ENCODE assay signal across 1 cellular context in the genomic region with DNA sequence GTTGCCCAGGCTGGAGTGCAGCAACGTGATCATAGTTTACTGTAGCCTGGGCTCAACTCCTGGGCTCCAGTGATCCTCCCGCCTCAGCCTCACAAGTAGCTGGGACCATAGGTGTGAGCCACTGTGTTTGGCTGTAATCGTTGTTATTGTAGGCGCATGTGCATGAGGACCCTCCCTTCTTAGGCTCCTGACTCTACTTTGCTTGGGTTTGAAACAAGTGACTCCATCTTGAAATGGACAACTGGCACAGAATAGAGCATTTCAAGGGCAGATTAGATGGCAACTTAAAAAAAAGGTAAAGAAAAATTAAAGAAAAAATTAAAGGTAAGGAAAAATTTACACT.
TF ChIP-seq lines count a peak whose summit lies in the region.

No MANE protein-coding gene starts in this region.

TF ChIP-seq in K562, 482 proteins besides CTCF, POLR2A, EP300 and RAD21 (continued from another document and continues in another):
- TF ChIP-seq, protein P1, sequence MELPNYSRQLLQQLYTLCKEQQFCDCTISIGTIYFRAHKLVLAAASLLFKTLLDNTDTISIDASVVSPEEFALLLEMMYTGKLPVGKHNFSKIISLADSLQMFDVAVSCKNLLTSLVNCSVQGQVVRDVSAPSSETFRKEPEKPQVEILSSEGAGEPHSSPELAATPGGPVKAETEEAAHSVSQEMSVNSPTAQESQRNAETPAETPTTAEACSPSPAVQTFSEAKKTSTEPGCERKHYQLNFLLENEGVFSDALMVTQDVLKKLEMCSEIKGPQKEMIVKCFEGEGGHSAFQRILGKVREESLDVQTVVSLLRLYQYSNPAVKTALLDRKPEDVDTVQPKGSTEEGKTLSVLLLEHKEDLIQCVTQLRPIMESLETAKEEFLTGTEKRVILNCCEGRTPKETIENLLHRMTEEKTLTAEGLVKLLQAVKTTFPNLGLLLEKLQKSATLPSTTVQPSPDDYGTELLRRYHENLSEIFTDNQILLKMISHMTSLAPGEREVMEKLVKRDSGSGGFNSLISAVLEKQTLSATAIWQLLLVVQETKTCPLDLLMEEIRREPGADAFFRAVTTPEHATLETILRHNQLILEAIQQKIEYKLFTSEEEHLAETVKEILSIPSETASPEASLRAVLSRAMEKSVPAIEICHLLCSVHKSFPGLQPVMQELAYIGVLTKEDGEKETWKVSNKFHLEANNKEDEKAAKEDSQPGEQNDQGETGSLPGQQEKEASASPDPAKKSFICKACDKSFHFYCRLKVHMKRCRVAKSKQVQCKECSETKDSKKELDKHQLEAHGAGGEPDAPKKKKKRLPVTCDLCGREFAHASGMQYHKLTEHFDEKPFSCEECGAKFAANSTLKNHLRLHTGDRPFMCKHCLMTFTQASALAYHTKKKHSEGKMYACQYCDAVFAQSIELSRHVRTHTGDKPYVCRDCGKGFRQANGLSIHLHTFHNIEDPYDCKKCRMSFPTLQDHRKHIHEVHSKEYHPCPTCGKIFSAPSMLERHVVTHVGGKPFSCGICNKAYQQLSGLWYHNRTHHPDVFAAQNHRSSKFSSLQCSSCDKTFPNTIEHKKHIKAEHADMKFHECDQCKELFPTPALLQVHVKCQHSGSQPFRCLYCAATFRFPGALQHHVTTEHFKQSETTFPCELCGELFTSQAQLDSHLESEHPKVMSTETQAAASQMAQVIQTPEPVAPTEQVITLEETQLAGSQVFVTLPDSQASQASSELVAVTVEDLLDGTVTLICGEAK (IDR thresholded peaks at IDR 0.05), result no peak
- TF ChIP-seq, protein P1 (CRISPR knock-in tag; IDR thresholded peaks at IDR 0.05), result no peak
- TF ChIP-seq MAFK (IDR thresholded peaks at IDR 0.05; ENCODE audit: low read length) (no peak), ZNF436 (CRISPR knock-in tag; IDR thresholded peaks at IDR 0.05) (no peak), ILK (tag; IDR thresholded peaks at IDR 0.05; ENCODE audit: borderline replicate concordance, low read depth) (peak; percentile 42; the same call in 1 of the 2 replicates), DDX20 (tag; IDR thresholded peaks at IDR 0.05; ENCODE audit: low read depth) (peak; percentile 62; the same call in 1 of the 2 replicates), JUND (IDR thresholded peaks at IDR 0.05; ENCODE audit: borderline replicate concordance, low read depth, low read length) (no peak), JUND (tag; IDR thresholded peaks at IDR 0.05; ENCODE audit: borderline replicate concordance, low read depth, low read length) (no peak), BCOR (IDR thresholded peaks at IDR 0.05) (no peak), BRD4 (IDR thresholded peaks at IDR 0.05) (no peak), FIP1L1 (IDR thresholded peaks at IDR 0.05; ENCODE audit: low read depth, low read length, poor library complexity, severe bottlenecking) (no peak), RBM25 (IDR thresholded peaks at IDR 0.05; ENCODE audit: low read depth, low read length, severe bottlenecking) (no peak), ZNF77 (CRISPR knock-in tag; IDR thresholded peaks at IDR 0.05) (no peak), ZFP36 (IDR thresholded peaks at IDR 0.05; ENCODE audit: low read depth, low read length, partially characterized antibody) (no peak), GTF2A2 (tag; IDR thresholded peaks at IDR 0.05) (no peak), PHB (CRISPR knock-in tag; IDR thresholded peaks at IDR 0.05) (no peak), PCBP2 (IDR thresholded peaks at IDR 0.05; ENCODE audit: low read depth, low read length, poor library complexity, severe bottlenecking) (no peak), PTRF (tag; IDR thresholded peaks at IDR 0.05) (0 out of 2 replicates have a peak, but pooled peaks have one; percentile 37), TCF7L2 (IDR thresholded peaks at IDR 0.05; ENCODE audit: low read depth, low read length) (no peak), FOS (IDR thresholded peaks at IDR 0.05; ENCODE audit: extremely low read depth, insufficient read length) (no peak), SIN3B (IDR thresholded peaks at IDR 0.05; ENCODE audit: low read depth) (no peak), NR1H2 (CRISPR knock-in tag; IDR thresholded peaks at IDR 0.05) (no peak), PYGO2 (tag; IDR thresholded peaks at IDR 0.05) (peak; percentile 21; the same call in 1 of the 2 replicates), SP2 (IDR thresholded peaks at IDR 0.05; ENCODE audit: extremely low read depth, low read depth, low read length, poor library complexity, severe bottlenecking) (no peak), MBD2 (IDR thresholded peaks at IDR 0.05; ENCODE audit: borderline replicate concordance, low read depth) (no peak), LARP7 (IDR thresholded peaks at IDR 0.05) (no peak), SRSF9 (IDR thresholded peaks at IDR 0.05; ENCODE audit: borderline replicate concordance, low read depth, low read length) (no peak)
- TF ChIP-seq, protein P2, sequence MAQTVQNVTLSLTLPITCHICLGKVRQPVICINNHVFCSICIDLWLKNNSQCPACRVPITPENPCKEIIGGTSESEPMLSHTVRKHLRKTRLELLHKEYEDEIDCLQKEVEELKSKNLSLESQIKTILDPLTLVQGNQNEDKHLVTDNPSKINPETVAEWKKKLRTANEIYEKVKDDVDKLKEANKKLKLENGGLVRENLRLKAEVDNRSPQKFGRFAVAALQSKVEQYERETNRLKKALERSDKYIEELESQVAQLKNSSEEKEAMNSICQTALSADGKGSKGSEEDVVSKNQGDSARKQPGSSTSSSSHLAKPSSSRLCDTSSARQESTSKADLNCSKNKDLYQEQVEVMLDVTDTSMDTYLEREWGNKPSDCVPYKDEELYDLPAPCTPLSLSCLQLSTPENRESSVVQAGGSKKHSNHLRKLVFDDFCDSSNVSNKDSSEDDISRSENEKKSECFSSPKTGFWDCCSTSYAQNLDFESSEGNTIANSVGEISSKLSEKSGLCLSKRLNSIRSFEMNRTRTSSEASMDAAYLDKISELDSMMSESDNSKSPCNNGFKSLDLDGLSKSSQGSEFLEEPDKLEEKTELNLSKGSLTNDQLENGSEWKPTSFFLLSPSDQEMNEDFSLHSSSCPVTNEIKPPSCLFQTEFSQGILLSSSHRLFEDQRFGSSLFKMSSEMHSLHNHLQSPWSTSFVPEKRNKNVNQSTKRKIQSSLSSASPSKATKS (CRISPR knock-in tag; IDR thresholded peaks at IDR 0.05), result no peak
- TF ChIP-seq, protein P3, sequence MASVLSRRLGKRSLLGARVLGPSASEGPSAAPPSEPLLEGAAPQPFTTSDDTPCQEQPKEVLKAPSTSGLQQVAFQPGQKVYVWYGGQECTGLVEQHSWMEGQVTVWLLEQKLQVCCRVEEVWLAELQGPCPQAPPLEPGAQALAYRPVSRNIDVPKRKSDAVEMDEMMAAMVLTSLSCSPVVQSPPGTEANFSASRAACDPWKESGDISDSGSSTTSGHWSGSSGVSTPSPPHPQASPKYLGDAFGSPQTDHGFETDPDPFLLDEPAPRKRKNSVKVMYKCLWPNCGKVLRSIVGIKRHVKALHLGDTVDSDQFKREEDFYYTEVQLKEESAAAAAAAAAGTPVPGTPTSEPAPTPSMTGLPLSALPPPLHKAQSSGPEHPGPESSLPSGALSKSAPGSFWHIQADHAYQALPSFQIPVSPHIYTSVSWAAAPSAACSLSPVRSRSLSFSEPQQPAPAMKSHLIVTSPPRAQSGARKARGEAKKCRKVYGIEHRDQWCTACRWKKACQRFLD (CRISPR knock-in tag; IDR thresholded peaks at IDR 0.05), result 0 out of 2 replicates have a peak, but pooled peaks have one; percentile 20
- TF ChIP-seq, protein P4, sequence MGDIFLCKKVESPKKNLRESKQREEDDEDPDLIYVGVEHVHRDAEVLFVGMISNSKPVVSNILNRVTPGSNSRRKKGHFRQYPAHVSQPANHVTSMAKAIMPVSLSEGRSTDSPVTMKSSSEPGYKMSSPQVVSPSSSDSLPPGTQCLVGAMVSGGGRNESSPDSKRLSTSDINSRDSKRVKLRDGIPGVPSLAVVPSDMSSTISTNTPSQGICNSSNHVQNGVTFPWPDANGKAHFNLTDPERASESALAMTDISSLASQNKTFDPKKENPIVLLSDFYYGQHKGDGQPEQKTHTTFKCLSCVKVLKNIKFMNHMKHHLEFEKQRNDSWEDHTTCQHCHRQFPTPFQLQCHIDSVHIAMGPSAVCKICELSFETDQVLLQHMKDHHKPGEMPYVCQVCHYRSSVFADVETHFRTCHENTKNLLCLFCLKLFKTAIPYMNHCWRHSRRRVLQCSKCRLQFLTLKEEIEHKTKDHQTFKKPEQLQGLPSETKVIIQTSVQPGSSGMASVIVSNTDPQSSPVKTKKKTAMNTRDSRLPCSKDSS (IDR thresholded peaks at IDR 0.05; ENCODE audit: low read depth, partially characterized antibody), result no peak
- TF ChIP-seq, protein P5, sequence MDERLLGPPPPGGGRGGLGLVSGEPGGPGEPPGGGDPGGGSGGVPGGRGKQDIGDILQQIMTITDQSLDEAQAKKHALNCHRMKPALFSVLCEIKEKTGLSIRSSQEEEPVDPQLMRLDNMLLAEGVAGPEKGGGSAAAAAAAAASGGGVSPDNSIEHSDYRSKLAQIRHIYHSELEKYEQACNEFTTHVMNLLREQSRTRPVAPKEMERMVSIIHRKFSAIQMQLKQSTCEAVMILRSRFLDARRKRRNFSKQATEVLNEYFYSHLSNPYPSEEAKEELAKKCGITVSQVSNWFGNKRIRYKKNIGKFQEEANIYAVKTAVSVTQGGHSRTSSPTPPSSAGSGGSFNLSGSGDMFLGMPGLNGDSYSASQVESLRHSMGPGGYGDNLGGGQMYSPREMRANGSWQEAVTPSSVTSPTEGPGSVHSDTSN (CRISPR knock-in tag; IDR thresholded peaks at IDR 0.05; ENCODE audit: low read depth), result no peak
- TF ChIP-seq, protein P5 (tag; conservative IDR thresholded peaks at IDR 0.05; ENCODE audit: low read depth), result no peak
- TF ChIP-seq, protein P6, sequence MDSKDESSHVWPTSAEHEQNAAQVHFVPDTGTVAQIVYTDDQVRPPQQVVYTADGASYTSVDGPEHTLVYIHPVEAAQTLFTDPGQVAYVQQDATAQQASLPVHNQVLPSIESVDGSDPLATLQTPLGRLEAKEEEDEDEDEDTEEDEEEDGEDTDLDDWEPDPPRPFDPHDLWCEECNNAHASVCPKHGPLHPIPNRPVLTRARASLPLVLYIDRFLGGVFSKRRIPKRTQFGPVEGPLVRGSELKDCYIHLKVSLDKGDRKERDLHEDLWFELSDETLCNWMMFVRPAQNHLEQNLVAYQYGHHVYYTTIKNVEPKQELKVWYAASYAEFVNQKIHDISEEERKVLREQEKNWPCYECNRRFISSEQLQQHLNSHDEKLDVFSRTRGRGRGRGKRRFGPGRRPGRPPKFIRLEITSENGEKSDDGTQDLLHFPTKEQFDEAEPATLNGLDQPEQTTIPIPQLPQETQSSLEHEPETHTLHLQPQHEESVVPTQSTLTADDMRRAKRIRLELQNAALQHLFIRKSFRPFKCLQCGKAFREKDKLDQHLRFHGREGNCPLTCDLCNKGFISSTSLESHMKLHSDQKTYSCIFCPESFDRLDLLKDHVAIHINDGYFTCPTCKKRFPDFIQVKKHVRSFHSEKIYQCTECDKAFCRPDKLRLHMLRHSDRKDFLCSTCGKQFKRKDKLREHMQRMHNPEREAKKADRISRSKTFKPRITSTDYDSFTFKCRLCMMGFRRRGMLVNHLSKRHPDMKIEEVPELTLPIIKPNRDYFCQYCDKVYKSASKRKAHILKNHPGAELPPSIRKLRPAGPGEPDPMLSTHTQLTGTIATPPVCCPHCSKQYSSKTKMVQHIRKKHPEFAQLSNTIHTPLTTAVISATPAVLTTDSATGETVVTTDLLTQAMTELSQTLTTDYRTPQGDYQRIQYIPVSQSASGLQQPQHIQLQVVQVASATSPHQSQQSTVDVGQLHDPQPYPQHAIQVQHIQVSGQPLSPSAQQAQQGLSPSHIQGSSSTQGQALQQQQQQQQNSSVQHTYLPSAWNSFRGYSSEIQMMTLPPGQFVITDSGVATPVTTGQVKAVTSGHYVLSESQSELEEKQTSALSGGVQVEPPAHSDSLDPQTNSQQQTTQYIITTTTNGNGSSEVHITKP (IDR thresholded peaks at IDR 0.05; ENCODE audit: partially characterized antibody), result no peak
- TF ChIP-seq, protein P7, sequence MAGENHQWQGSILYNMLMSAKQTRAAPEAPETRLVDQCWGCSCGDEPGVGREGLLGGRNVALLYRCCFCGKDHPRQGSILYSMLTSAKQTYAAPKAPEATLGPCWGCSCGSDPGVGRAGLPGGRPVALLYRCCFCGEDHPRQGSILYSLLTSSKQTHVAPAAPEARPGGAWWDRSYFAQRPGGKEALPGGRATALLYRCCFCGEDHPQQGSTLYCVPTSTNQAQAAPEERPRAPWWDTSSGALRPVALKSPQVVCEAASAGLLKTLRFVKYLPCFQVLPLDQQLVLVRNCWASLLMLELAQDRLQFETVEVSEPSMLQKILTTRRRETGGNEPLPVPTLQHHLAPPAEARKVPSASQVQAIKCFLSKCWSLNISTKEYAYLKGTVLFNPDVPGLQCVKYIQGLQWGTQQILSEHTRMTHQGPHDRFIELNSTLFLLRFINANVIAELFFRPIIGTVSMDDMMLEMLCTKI (IDR thresholded peaks at IDR 0.05; ENCODE audit: partially characterized antibody), result no peak
